24 cellular contexts compared by ENCODE assay signal in genomic region chr17:42632949-42633444, GRCh38. TPM values are rescaled to one million over a fixed set of nuclear protein-coding genes. Genes with fewer than 3 reads are reported as not detected.
DNase-seq lines count a peak whose midpoint lies in the region; ATAC-seq lines count a peak whose summit lies in the region.
"Had no signal": no experiment of that assay in that cellular context is flagged by ENCODE, and none has a peak within 500 bp of the region (broad histone marks: within the 10 kb centered on the region; RNA-seq: fewer than 3 reads in every experiment).

No MANE protein-coding gene starts in this region.

- 43 to 59% methylated on average over 9 of the region's 9 CpGs for WGBS in esophagus, 2 donors

- peak overlapping the region; percentile 85 to 86 for H3K27ac ChIP-seq in esophagus (ENCODE audit: low read depth in 2 of 2, low read length in 1 of 2)
- H3K27ac ChIP-seq: coronary artery, left ventricle myocardium inferior, prostate gland had no signal

- H3K4me3 ChIP-seq in esophagus (ENCODE audit: low read depth in 1 of 2, low read length in 2 of 2): no peak overlapping the region
- H3K4me3 ChIP-seq: coronary artery, left ventricle myocardium inferior, prostate gland had no signal

- ATAC-seq in GM21423 (IDR thresholded peaks at IDR 0.05; ENCODE audit: unreplicated experiment) (no peak), HG03439 (IDR thresholded peaks at IDR 0.05; ENCODE audit: unreplicated experiment) (no peak)
- ATAC-seq: HCT116 had no signal

- H3K9me3 ChIP-seq in esophagus (ENCODE audit: control insufficient read depth in 2 of 2, insufficient read depth in 1 of 2, low read depth in 1 of 2, low read length in 1 of 2): no peaks in the 10 kb centered on the region
- H3K9me3 ChIP-seq: left ventricle myocardium inferior, prostate gland had no signal

- H3K27me3 ChIP-seq in esophagus (ENCODE audit: control insufficient read depth in 1 of 2, insufficient read depth in 2 of 2, low read length in 2 of 2): no peaks in the 10 kb centered on the region

- DNase-seq in ELF-1 (ENCODE audit: low read depth, low spot score) (peak; percentile 20), OCI-M2 (lab: John Stamatoyannopoulos, UW; ENCODE audit: unreplicated experiment) (peak; percentile 50), posterior vena cava (ENCODE audit: low spot score) (peak; percentile 53), ACHN (no peak)
- DNase-seq in activated CD4-positive, alpha-beta T cell treated with anti-CD3 and anti-CD28 coated beads, Interleukin-2, amount 50 U/mL, for 48 hours: no peak
- DNase-seq: activated CD4-positive, alpha-beta memory T cell treated with anti-CD3 and anti-CD28 coated beads, Interleukin-2, amount 10 ng/mL, durations not matched to agents 7 days and 5 days; activated CD4-positive, CD25-positive, alpha-beta regulatory T cell; activated effector memory CD4-positive, alpha-beta T cell treated with anti-CD3 and anti-CD28 coated beads, Interleukin-2, amount 50 U/mL, for 16 hours; CD4-positive, alpha-beta memory T cell; DMS53; GF-D8; immature natural killer cell; left ventricle myocardium inferior; MM.1S; NCI-H1436 treated with DMSO at 0.1 percent for 48 hours; NCI-H2171; NCI-H526; stimulated activated CD4-positive, alpha-beta T cell treated with anti-CD3 and anti-CD28 coated beads, Interleukin-1b, Interleukin-23, amount 100 ng/mL, for 48 hours had no signal

- intact Hi-C loops in posterior vena cava (cut with DNase I): no loop called here

- H3K4me1 ChIP-seq in esophagus (ENCODE audit: control insufficient read depth in 2 of 2, insufficient read depth in 2 of 2, low read length in 1 of 2): no peaks in the 10 kb centered on the region
- H3K4me1 ChIP-seq: left ventricle myocardium inferior, prostate gland had no signal

- in situ Hi-C loops in ACHN (cut with HindIII; ENCODE audit: low pct_ligation_motif_present, low pct_unique_long_range_greater_than_20kb, low sequenced_read_pairs): no loop called here

- no peaks in the 10 kb centered on the region for H3K36me3 ChIP-seq in esophagus (ENCODE audit: control insufficient read depth in 2 of 2, insufficient read depth in 2 of 2, low read length in 1 of 2)
- H3K36me3 ChIP-seq: left ventricle myocardium inferior, prostate gland had no signal

RNA-seq across cellular contexts. Expression of gene TUBG1, which starts 23.5 kb away (rescaled TPM):
- 10 to 100 TPM; 27.2 to 49.9 TPM for polyA plus RNA-seq in esophagus
- total RNA-seq in posterior vena cava: 10 to 100 TPM; 32.9 to 39.9 TPM

RNA-seq across cellular contexts. Expression of gene RETREG3, which starts 23.8 kb away (rescaled TPM):
- 10 to 100 TPM; 15.3 to 28.5 TPM for polyA plus RNA-seq in esophagus
- 10 to 100 TPM; 34.6 to 42.0 TPM for total RNA-seq in posterior vena cava

RNA-seq across cellular contexts. Expression of gene TUBG2, which starts 26.1 kb away (rescaled TPM):
- polyA plus RNA-seq in esophagus: 10 to 100 TPM in 1 of 2 donors, 1 to 10 TPM in 1; 7.6 to 12.0 TPM
- total RNA-seq in posterior vena cava: 10 to 100 TPM; 17.9 to 19.8 TPM

RNA-seq across cellular contexts. Expression of gene PLEKHH3, which starts 43.8 kb away (rescaled TPM):
- polyA plus RNA-seq in esophagus: 10 to 100 TPM; 49.4 to 84.6 TPM
- 10 to 100 TPM; 22.2 to 24.8 TPM for total RNA-seq in posterior vena cava
- polyA plus RNA-seq: immature natural killer cell had no signal

RNA-seq across cellular contexts. Expression of gene CCR10, which starts 48.6 kb away (rescaled TPM):
- polyA plus RNA-seq in esophagus: under 1 TPM; 0.22 to 0.42 TPM
- total RNA-seq in posterior vena cava: 1 to 10 TPM; 1.7 to 2.5 TPM

Comparison
In these comparisons a context has a peak if more than half of its experiments do, and no peak if none do; other contexts are left out.
1. DNase-seq: peak in ELF-1 (single experiment), OCI-M2 (single experiment) and posterior vena cava (single experiment); none in ACHN (single experiment) and activated CD4-positive, alpha-beta T cell treated with anti-CD3 and anti-CD28 coated beads, Interleukin-2, amount 50 U/mL, for 48 hours (0 of 2).